Comparison of ENCODE assay signal across 9 cellular contexts in the genomic region with DNA sequence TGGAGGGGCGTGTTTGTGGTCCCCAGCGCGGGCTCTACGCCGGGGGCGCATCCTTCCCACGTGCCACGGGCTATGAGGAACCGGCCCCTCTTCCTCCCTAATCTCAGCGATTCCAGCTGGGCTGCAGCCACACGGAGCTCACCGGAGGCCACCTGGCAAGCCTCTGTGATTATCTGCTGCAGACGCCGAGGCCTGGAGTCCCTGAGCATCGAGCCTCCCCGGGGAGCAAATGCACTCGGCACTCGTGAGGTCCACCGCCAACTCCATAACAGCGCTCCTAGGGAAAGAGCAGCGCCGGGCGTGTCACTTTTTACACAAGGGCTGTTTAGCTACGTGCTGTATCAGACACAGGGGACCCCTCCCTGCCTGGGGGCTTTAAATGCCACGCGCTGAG.
DNase-seq lines count a peak whose midpoint lies in the region; ATAC-seq and TF ChIP-seq lines count a peak whose summit lies in the region.
"Had no signal": no experiment of that assay in that cellular context is flagged by ENCODE, and none has a peak within 500 bp of the region (broad histone marks: within the 10 kb centered on the region; RNA-seq: fewer than 3 reads in every experiment).

No MANE protein-coding gene starts in this region.

- peaks cover 1% of the 10 kb centered on the region for H3K27me3 ChIP-seq in CD4-positive, CD25-positive, alpha-beta regulatory T cell (ENCODE audit: control insufficient read depth, insufficient read depth, low read length)
- peaks cover 0 to 34% (median 17%) of the 10 kb centered on the region in 7 donors for H3K27me3 ChIP-seq in spleen (replicated peaks in 1 of 7)

- H3K4me3 Mint-ChIP-seq in CD4-positive, CD25-positive, alpha-beta regulatory T cell: peak overlapping the region in 3 of 4 donors; percentile 5 to 90 (median 78)
- H3K4me3 Mint-ChIP-seq: nephron had no signal

- no peak overlapping the region for H3K27ac Mint-ChIP-seq in CD4-positive, CD25-positive, alpha-beta regulatory T cell
- H3K27ac Mint-ChIP-seq: nephron had no signal

- no peak overlapping the region for H3K27ac ChIP-seq in CD4-positive, CD25-positive, alpha-beta regulatory T cell (ENCODE audit: insufficient read depth, low read length, poor library complexity, severe bottlenecking)
- H3K27ac ChIP-seq in spleen: no peak overlapping the region

- peaks cover 6 to 15% (median 7%) of the 10 kb centered on the region in 4 donors for H3K4me1 Mint-ChIP-seq in CD4-positive, CD25-positive, alpha-beta regulatory T cell
- H3K4me1 Mint-ChIP-seq: nephron had no signal

- no peaks in the 10 kb centered on the region for H3K27me3 Mint-ChIP-seq in CD4-positive, CD25-positive, alpha-beta regulatory T cell

- no peak for TF ChIP-seq CTCF in spleen (IDR thresholded peaks at IDR 0.05 in 8 of 11, conservative IDR thresholded peaks at IDR 0.05 in 3 of 11)

- peaks cover 0 to 3% (median 0%) of the 10 kb centered on the region in 7 donors for H3K9me3 Mint-ChIP-seq in CD4-positive, CD25-positive, alpha-beta regulatory T cell

- H3K4me3 ChIP-seq in CD4-positive, CD25-positive, alpha-beta regulatory T cell (ENCODE audit: low read depth, low read length): no peak overlapping the region
- peak overlapping the region in 3 of 8 donors; percentile 8 to 59 (median 27) for H3K4me3 ChIP-seq in spleen

- H3K4me1 ChIP-seq in CD4-positive, CD25-positive, alpha-beta regulatory T cell (ENCODE audit: control insufficient read depth, insufficient read depth, low read length, poor library complexity, severe bottlenecking): peaks cover 17% of the 10 kb centered on the region
- H3K4me1 ChIP-seq in spleen: peaks cover 0 to 15% (median 8%) of the 10 kb centered on the region in 6 donors

- ATAC-seq in CD4-positive, CD25-positive, alpha-beta regulatory T cell (ENCODE audit: low read depth in 2 of 2): peak in 1 of 2 donors; percentile 7
- ATAC-seq in GM21786 (IDR thresholded peaks at IDR 0.05; ENCODE audit: unreplicated experiment) (peak; percentile 20), esophagus mucosa (peak; percentile 33)

- WGBS in spleen, 5 donors: 14 to 41% (median 36%) methylated on average over 24 to 26 of the region's 26 CpGs

- TF ChIP-seq POLR2A in spleen (IDR thresholded peaks at IDR 0.05): no peak

- H3K36me3 ChIP-seq in CD4-positive, CD25-positive, alpha-beta regulatory T cell (ENCODE audit: control insufficient read depth, insufficient read depth, low read length): no peaks in the 10 kb centered on the region
- no peaks in the 10 kb centered on the region for H3K36me3 ChIP-seq in spleen

- H3K9me3 ChIP-seq in CD4-positive, CD25-positive, alpha-beta regulatory T cell (ENCODE audit: control insufficient read depth in 2 of 2, low read length in 2 of 2): no peaks in the 10 kb centered on the region
- H3K9me3 ChIP-seq in spleen: no peaks in the 10 kb centered on the region

- intact Hi-C loops in spleen (cut with DNase I; ENCODE audit: low total_unique reads): no loop called here

- H3K36me3 Mint-ChIP-seq in CD4-positive, CD25-positive, alpha-beta regulatory T cell: no peaks in the 10 kb centered on the region

- no peak for DNase-seq in CD4-positive, CD25-positive, alpha-beta regulatory T cell
- DNase-seq in NCI-H526 treated with DMSO at 0.1 percent for 48 hours (lab: John Stamatoyannopoulos, UW) (peak; percentile 69), activated gamma-delta T cell treated with Interleukin-2 at 50 U/mL for 16 hours (no peak), cerebellar nuclear complex (lab: John Stamatoyannopoulos, UW) (no peak), spleen (no peak), GM19240 (ENCODE audit: insufficient read length, low spot score) (no peak)
